In genomic region chr1:185368313-185368712, GRCh38 we compare ENCODE assay signal across 32 cellular contexts.
"Had no signal": no experiment of that assay in that cellular context is flagged by ENCODE, and none has a peak within 500 bp of the region (broad histone marks: within the 10 kb centered on the region; RNA-seq: fewer than 3 reads in every experiment).

No MANE protein-coding gene starts in this region.

- H3K4me3 Mint-ChIP-seq: activated B cell treated with CpG ODN at 0.5 μM for 24 hours; activated naive CD4-positive, alpha-beta T cell treated with anti-CD3 and anti-CD28 coated beads, Interleukin-2, amount 10 ng/mL, durations not matched to agents 7 days and 5 days; activated naive CD8-positive, alpha-beta T cell treated with anti-CD3 and anti-CD28 coated beads, Interleukin-2, amount 10 ng/mL, durations not matched to agents 7 days and 5 days; central memory CD8-positive, alpha-beta T cell; dendritic cell treated with granulocyte-macrophage colony-stimulating factor and Interleukin-4, amounts not matched to agents 40 ng/mL and 50 ng/mL, for 4 days; nephron; T-helper 2 cell treated with Interferon-gamma antibody and Interleukin-4, amounts not matched to agents 5 μg/mL and 100 μg/mL, for 36 hours; type B pancreatic cell had no signal

- H3K27ac ChIP-seq: gastrocnemius medialis, left ventricle myocardium inferior, pancreas, prostate gland, testis, uterus had no signal

- H3K9me3 ChIP-seq: gastrocnemius medialis, left ventricle myocardium inferior, pancreas, prostate gland, testis, uterus had no signal

- H3K36me3 Mint-ChIP-seq: activated naive CD4-positive, alpha-beta T cell treated with anti-CD3 and anti-CD28 coated beads, Interleukin-2, amount 10 ng/mL, durations not matched to agents 7 days and 5 days; type B pancreatic cell had no signal

- H3K4me1 ChIP-seq: gastrocnemius medialis, left ventricle myocardium inferior, pancreas, prostate gland, testis, uterus had no signal

- H3K4me3 ChIP-seq: gastrocnemius medialis, left ventricle myocardium inferior, lung, pancreas, prostate gland, skin epidermis, testis, uterus had no signal

- H3K27me3 Mint-ChIP-seq: activated B cell treated with CpG ODN at 0.5 μM for 24 hours; activated naive CD8-positive, alpha-beta T cell treated with anti-CD3 and anti-CD28 coated beads, Interleukin-2, amount 10 ng/mL, durations not matched to agents 7 days and 5 days; dendritic cell treated with granulocyte-macrophage colony-stimulating factor and Interleukin-4, amounts not matched to agents 40 ng/mL and 50 ng/mL, for 4 days; type B pancreatic cell had no signal

- H3K27me3 ChIP-seq: gastrocnemius medialis, pancreas, testis, uterus had no signal

- H3K36me3 ChIP-seq: gastrocnemius medialis, left ventricle myocardium inferior, pancreas, prostate gland, uterus had no signal

- FAIRE-seq: astrocyte, bronchial epithelial cell, endometrium, pancreas had no signal

- H3K4me1 Mint-ChIP-seq: nephron had no signal

- DNase-seq: activated B cell treated with CpG ODN at 0.5 μM for 24 hours; activated CD4-positive, alpha-beta T cell treated with anti-CD3 and anti-CD28 coated beads, Interleukin-2, amount 50 U/mL, for 4 hours; activated CD8-positive, alpha-beta memory T cell treated with anti-CD3 and anti-CD28 coated beads for 24 hours; activated gamma-delta T cell; activated naive CD4-positive, alpha-beta T cell treated with anti-CD3 and anti-CD28 coated beads, Interleukin-2, amount 10 ng/mL, durations not matched to agents 7 days and 5 days; activated naive CD8-positive, alpha-beta T cell treated with anti-CD3 and anti-CD28 coated beads, Interleukin-2, amount 10 ng/mL, durations not matched to agents 7 days and 5 days; activated T-cell treated with anti-CD3 and anti-CD28 coated beads, Interleukin-2, amount 50 U/mL, for 1 hour; effector CD4-positive, alpha-beta T cell; gastrocnemius medialis; glutamatergic neuron; islet precursor cell; left ventricle myocardium inferior; nucleus accumbens; pancreas; retina; stimulated activated CD4-positive, alpha-beta T cell treated with anti-CD3 and anti-CD28 coated beads, Interleukin-12 subunit alpha, Interleukin-12 subunit beta, amount 100 ng/mL, for 4 hours; stimulated activated CD4-positive, alpha-beta T cell treated with anti-CD3 and anti-CD28 coated beads, Interleukin-4, amount 100 ng/mL, for 1 hour; stimulated activated naive CD8-positive, alpha-beta T cell treated with anti-CD3 and anti-CD28 coated beads, Interleukin-15, Interleukin-2, amounts not matched to agents 100 U/mL and 50 U/mL, for 24 hours; testis; uterus had no signal

- H3K27ac Mint-ChIP-seq: activated B cell treated with CpG ODN at 0.5 μM for 24 hours; activated naive CD4-positive, alpha-beta T cell treated with anti-CD3 and anti-CD28 coated beads, Interleukin-2, amount 10 ng/mL, durations not matched to agents 7 days and 5 days; nephron; T-helper 2 cell treated with Interferon-gamma antibody and Interleukin-4, amounts not matched to agents 5 μg/mL and 100 μg/mL, for 36 hours; type B pancreatic cell had no signal

- H3K9me3 Mint-ChIP-seq: activated B cell treated with CpG ODN at 0.5 μM for 24 hours; activated naive CD4-positive, alpha-beta T cell treated with anti-CD3 and anti-CD28 coated beads, Interleukin-2, amount 10 ng/mL, durations not matched to agents 7 days and 5 days; central memory CD8-positive, alpha-beta T cell; nephron; type B pancreatic cell had no signal

- ATAC-seq: gastrocnemius medialis; pancreas; sciatic nerve; stimulated activated naive CD8-positive, alpha-beta T cell treated with anti-CD3 and anti-CD28 coated beads, Interleukin-15, Interleukin-2, amounts not matched to agents 100 U/mL and 50 U/mL, for 24 hours had no signal
